1 cellular context compared by ENCODE assay signal in the genomic region with DNA sequence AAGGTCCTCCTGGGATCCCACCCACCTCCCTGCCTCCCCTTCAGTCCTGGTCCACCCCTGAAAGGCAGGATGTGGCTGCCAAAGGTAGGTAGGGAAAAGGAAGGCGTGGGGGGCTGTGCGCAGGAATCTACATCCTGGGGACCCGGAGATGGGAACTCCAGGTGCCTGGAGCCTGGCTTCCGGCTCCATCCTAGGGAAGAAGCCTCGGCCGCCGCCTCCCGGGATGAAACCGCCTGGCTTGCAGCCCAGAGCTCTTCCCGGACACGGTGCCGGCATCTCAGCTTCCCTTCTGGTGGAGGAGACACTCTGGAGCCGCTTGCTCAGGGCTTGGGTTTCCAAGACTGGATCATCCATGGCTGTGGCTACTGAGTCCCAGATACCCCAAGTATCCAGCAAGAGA.
TF ChIP-seq lines count a peak whose summit lies in the region.

No MANE protein-coding gene starts in this region.

TF ChIP-seq in SK-N-SH treated with all-trans-retinoic acid at 6 μM for 48 hours, 23 proteins besides CTCF, POLR2A, EP300 and RAD21 (continued from another document):
- TF ChIP-seq, protein P1, sequence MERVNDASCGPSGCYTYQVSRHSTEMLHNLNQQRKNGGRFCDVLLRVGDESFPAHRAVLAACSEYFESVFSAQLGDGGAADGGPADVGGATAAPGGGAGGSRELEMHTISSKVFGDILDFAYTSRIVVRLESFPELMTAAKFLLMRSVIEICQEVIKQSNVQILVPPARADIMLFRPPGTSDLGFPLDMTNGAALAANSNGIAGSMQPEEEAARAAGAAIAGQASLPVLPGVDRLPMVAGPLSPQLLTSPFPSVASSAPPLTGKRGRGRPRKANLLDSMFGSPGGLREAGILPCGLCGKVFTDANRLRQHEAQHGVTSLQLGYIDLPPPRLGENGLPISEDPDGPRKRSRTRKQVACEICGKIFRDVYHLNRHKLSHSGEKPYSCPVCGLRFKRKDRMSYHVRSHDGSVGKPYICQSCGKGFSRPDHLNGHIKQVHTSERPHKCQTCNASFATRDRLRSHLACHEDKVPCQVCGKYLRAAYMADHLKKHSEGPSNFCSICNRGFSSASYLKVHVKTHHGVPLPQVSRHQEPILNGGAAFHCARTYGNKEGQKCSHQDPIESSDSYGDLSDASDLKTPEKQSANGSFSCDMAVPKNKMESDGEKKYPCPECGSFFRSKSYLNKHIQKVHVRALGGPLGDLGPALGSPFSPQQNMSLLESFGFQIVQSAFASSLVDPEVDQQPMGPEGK (CRISPR knock-in tag; IDR thresholded peaks at IDR 0.05; ENCODE audit: borderline replicate concordance): no peak
- TF ChIP-seq TOX (CRISPR knock-in tag; IDR thresholded peaks at IDR 0.05; ENCODE audit: borderline replicate concordance): no peak
- no peak for TF ChIP-seq OSR1 (CRISPR knock-in tag; IDR thresholded peaks at IDR 0.05)
- no peak for TF ChIP-seq ZNF8 (CRISPR knock-in tag; IDR thresholded peaks at IDR 0.05)
- TF ChIP-seq ZFP30 (CRISPR knock-in tag; IDR thresholded peaks at IDR 0.05): no peak
- TF ChIP-seq ZNF70 (CRISPR knock-in tag; IDR thresholded peaks at IDR 0.05): no peak
- no peak for TF ChIP-seq RARB (CRISPR knock-in tag; IDR thresholded peaks at IDR 0.05)
- TF ChIP-seq ZNF565 (CRISPR knock-in tag; conservative IDR thresholded peaks at IDR 0.05; ENCODE audit: low read depth): no peak
- no peak for TF ChIP-seq ZFP3 (CRISPR knock-in tag; IDR thresholded peaks at IDR 0.05)
- TF ChIP-seq, protein P2, sequence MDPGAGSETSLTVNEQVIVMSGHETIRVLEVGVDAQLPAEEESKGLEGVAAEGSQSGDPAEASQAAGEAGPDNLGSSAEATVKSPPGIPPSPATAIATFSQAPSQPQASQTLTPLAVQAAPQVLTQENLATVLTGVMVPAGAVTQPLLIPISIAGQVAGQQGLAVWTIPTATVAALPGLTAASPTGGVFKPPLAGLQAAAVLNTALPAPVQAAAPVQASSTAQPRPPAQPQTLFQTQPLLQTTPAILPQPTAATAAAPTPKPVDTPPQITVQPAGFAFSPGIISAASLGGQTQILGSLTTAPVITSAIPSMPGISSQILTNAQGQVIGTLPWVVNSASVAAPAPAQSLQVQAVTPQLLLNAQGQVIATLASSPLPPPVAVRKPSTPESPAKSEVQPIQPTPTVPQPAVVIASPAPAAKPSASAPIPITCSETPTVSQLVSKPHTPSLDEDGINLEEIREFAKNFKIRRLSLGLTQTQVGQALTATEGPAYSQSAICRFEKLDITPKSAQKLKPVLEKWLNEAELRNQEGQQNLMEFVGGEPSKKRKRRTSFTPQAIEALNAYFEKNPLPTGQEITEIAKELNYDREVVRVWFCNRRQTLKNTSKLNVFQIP (CRISPR knock-in tag; IDR thresholded peaks at IDR 0.05; ENCODE audit: borderline replicate concordance, low read depth): no peak
- no peak for TF ChIP-seq ESRRG (CRISPR knock-in tag; IDR thresholded peaks at IDR 0.05)
- no peak for TF ChIP-seq ZC3H10 (CRISPR knock-in tag; IDR thresholded peaks at IDR 0.05)
- TF ChIP-seq BACH2 (CRISPR knock-in tag; IDR thresholded peaks at IDR 0.05; ENCODE audit: borderline replicate concordance): no peak
- TF ChIP-seq, protein P3, sequence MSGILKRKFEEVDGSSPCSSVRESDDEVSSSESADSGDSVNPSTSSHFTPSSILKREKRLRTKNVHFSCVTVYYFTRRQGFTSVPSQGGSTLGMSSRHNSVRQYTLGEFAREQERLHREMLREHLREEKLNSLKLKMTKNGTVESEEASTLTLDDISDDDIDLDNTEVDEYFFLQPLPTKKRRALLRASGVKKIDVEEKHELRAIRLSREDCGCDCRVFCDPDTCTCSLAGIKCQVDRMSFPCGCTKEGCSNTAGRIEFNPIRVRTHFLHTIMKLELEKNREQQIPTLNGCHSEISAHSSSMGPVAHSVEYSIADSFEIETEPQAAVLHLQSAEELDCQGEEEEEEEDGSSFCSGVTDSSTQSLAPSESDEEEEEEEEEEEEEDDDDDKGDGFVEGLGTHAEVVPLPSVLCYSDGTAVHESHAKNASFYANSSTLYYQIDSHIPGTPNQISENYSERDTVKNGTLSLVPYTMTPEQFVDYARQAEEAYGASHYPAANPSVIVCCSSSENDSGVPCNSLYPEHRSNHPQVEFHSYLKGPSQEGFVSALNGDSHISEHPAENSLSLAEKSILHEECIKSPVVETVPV (CRISPR knock-in tag; IDR thresholded peaks at IDR 0.05): no peak
